ENCODE assay signal across 40 cellular contexts in genomic region chr3:148741219-148741618, GRCh38. TPM values are rescaled to one million over a fixed set of nuclear protein-coding genes. Genes with fewer than 3 reads are reported as not detected.
"Had no signal": no experiment of that assay in that cellular context is flagged by ENCODE, and none has a peak within 500 bp of the region (broad histone marks: within the 10 kb centered on the region; RNA-seq: fewer than 3 reads in every experiment).

No MANE protein-coding gene starts in this region.

- H3K27ac Mint-ChIP-seq: activated B cell treated with CpG ODN at 0.5 μM for 24 hours; activated CD4-positive, alpha-beta memory T cell treated with anti-CD3 and anti-CD28 coated beads for 36 hours; activated CD4-positive, alpha-beta T cell treated with anti-CD3 and anti-CD28 coated beads, Interleukin-2, amount 10 ng/mL, durations not matched to agents 24 days and 14 days; activated CD8-positive, alpha-beta T cell treated with anti-CD3 and anti-CD28 coated beads for 36 hours; activated naive CD4-positive, alpha-beta T cell treated with anti-CD3 and anti-CD28 coated beads for 36 hours; activated naive CD4-positive, alpha-beta T cell treated with anti-CD3 and anti-CD28 coated beads, Interleukin-2, amount 50 U/mL, for 72 hours; activated naive CD8-positive, alpha-beta T cell treated with anti-CD3 and anti-CD28 coated beads for 36 hours; activated T-cell treated with anti-CD3 and anti-CD28 coated beads, Interleukin-2, amount 50 U/mL, for 72 hours; activated T-helper 1 cell treated with anti-CD3 and anti-CD28 coated beads, Interleukin-12 subunit alpha, Interleukin-12 subunit beta, Interleukin-2, Interleukin-4 antibody, amounts not matched to agents 30 ng/mL and 10 ng/mL and 1 ng/mL, durations not matched to agents 14 hours and 24 hours and 36 hours; activated T-helper 17 cell treated with anti-CD3 and anti-CD28 coated beads, Interleukin-2, amount 50 U/mL, for 72 hours; T-helper 1 cell treated with Interleukin-12 subunit alpha and Interleukin-12 subunit beta and Interleukin-4 antibody, amounts not matched to agents 30 μg/mL and 1 μg/mL, for 36 hours; T-helper 2 cell treated with Interferon-gamma antibody and Interleukin-4, amounts not matched to agents 5 μg/mL and 100 μg/mL, for 36 hours had no signal

- H3K27me3 ChIP-seq: adrenal gland, cardiac muscle cell had no signal

- H3K9me3 Mint-ChIP-seq: activated B cell treated with CpG ODN at 0.5 μM for 24 hours; activated CD4-positive, alpha-beta memory T cell treated with anti-CD3 and anti-CD28 coated beads for 36 hours; activated CD4-positive, alpha-beta T cell treated with anti-CD3 and anti-CD28 coated beads, Interleukin-2, amount 10 ng/mL, durations not matched to agents 24 days and 14 days; activated CD8-positive, alpha-beta T cell treated with anti-CD3 and anti-CD28 coated beads for 36 hours; activated naive CD4-positive, alpha-beta T cell treated with anti-CD3 and anti-CD28 coated beads for 36 hours; activated naive CD8-positive, alpha-beta T cell treated with anti-CD3 and anti-CD28 coated beads for 36 hours; activated T-cell treated with anti-CD3 and anti-CD28 coated beads, Interleukin-2, amount 50 U/mL, for 4 hours; activated T-cell treated with anti-CD3 and anti-CD28 coated beads, Interleukin-2, amount 50 U/mL, for 72 hours; activated T-helper 1 cell treated with anti-CD3 and anti-CD28 coated beads, Interleukin-12 subunit alpha, Interleukin-12 subunit beta, Interleukin-2, Interleukin-4 antibody, amounts not matched to agents 30 ng/mL and 10 ng/mL and 1 ng/mL, durations not matched to agents 14 hours and 24 hours and 36 hours; activated T-helper 17 cell treated with anti-CD3 and anti-CD28 coated beads, Interleukin-2, amount 50 U/mL, for 72 hours; central memory CD8-positive, alpha-beta T cell; T-helper 1 cell treated with Interleukin-12 subunit alpha and Interleukin-12 subunit beta and Interleukin-4 antibody, amounts not matched to agents 30 μg/mL and 1 μg/mL, for 36 hours; T-helper 2 cell treated with Interferon-gamma antibody and Interleukin-4, amounts not matched to agents 5 μg/mL and 100 μg/mL, for 36 hours had no signal

- H3K27ac ChIP-seq: adrenal gland, cardiac muscle cell, VCaP had no signal

- H3K4me3 ChIP-seq: adrenal gland, cardiac muscle cell had no signal

- H3K36me3 ChIP-seq: adrenal gland, cardiac muscle cell had no signal

- H3K9me3 ChIP-seq: adrenal gland had no signal

- H3K27me3 Mint-ChIP-seq: activated B cell treated with CpG ODN at 0.5 μM for 24 hours; activated CD4-positive, alpha-beta memory T cell treated with anti-CD3 and anti-CD28 coated beads for 36 hours; activated CD4-positive, alpha-beta T cell treated with anti-CD3 and anti-CD28 coated beads, Interleukin-2, amount 10 ng/mL, durations not matched to agents 24 days and 14 days; activated CD8-positive, alpha-beta T cell treated with anti-CD3 and anti-CD28 coated beads for 36 hours; activated naive CD8-positive, alpha-beta T cell treated with anti-CD3 and anti-CD28 coated beads for 36 hours; brain had no signal

- H3K36me3 Mint-ChIP-seq: activated CD4-positive, alpha-beta memory T cell treated with anti-CD3 and anti-CD28 coated beads for 36 hours; activated naive CD4-positive, alpha-beta T cell treated with anti-CD3 and anti-CD28 coated beads, Interleukin-2, amount 50 U/mL, for 72 hours; activated naive CD8-positive, alpha-beta T cell treated with anti-CD3 and anti-CD28 coated beads for 36 hours; brain had no signal

- FAIRE-seq: astrocyte, bronchial epithelial cell, TTC549 had no signal

- H3K4me1 Mint-ChIP-seq: activated B cell treated with CpG ODN at 0.5 μM for 24 hours; activated CD4-positive, alpha-beta T cell treated with anti-CD3 and anti-CD28 coated beads, Interleukin-2, amount 10 ng/mL, durations not matched to agents 24 days and 14 days; activated naive CD8-positive, alpha-beta T cell treated with anti-CD3 and anti-CD28 coated beads for 36 hours; activated T-helper 17 cell treated with anti-CD3 and anti-CD28 coated beads, Interleukin-2, amount 50 U/mL, for 72 hours; central memory CD8-positive, alpha-beta T cell had no signal

- ATAC-seq: activated CD8-positive, alpha-beta T cell treated with anti-CD3 and anti-CD28 coated beads for 36 hours; activated naive CD4-positive, alpha-beta T cell treated with anti-CD3 and anti-CD28 coated beads, Interleukin-2, amount 50 U/mL, for 72 hours; activated T-cell treated with anti-CD3 and anti-CD28 coated beads, Interleukin-2, amount 50 U/mL, for 4 hours; activated T-cell treated with anti-CD3 and anti-CD28 coated beads, Interleukin-2, amount 50 U/mL, for 72 hours; activated T-helper 17 cell treated with anti-CD3 and anti-CD28 coated beads, Interleukin-2, amount 50 U/mL, for 72 hours had no signal

- H3K4me3 Mint-ChIP-seq: activated B cell treated with CpG ODN at 0.5 μM for 24 hours; activated CD4-positive, alpha-beta memory T cell treated with anti-CD3 and anti-CD28 coated beads for 36 hours; activated CD4-positive, alpha-beta T cell treated with anti-CD3 and anti-CD28 coated beads, Interleukin-2, amount 10 ng/mL, durations not matched to agents 24 days and 14 days; activated CD8-positive, alpha-beta T cell treated with anti-CD3 and anti-CD28 coated beads for 36 hours; activated naive CD4-positive, alpha-beta T cell treated with anti-CD3 and anti-CD28 coated beads for 36 hours; activated naive CD8-positive, alpha-beta T cell treated with anti-CD3 and anti-CD28 coated beads for 36 hours; activated T-cell treated with anti-CD3 and anti-CD28 coated beads, Interleukin-2, amount 50 U/mL, for 4 hours; activated T-cell treated with anti-CD3 and anti-CD28 coated beads, Interleukin-2, amount 50 U/mL, for 72 hours; activated T-helper 1 cell treated with anti-CD3 and anti-CD28 coated beads, Interleukin-12 subunit alpha, Interleukin-12 subunit beta, Interleukin-2, Interleukin-4 antibody, amounts not matched to agents 30 ng/mL and 10 ng/mL and 1 ng/mL, durations not matched to agents 14 hours and 24 hours and 36 hours; activated T-helper 17 cell treated with anti-CD3 and anti-CD28 coated beads, Interleukin-2, amount 50 U/mL, for 72 hours; brain; central memory CD8-positive, alpha-beta T cell; T-helper 1 cell treated with Interleukin-12 subunit alpha and Interleukin-12 subunit beta and Interleukin-4 antibody, amounts not matched to agents 30 μg/mL and 1 μg/mL, for 36 hours; T-helper 2 cell treated with Interferon-gamma antibody and Interleukin-4, amounts not matched to agents 5 μg/mL and 100 μg/mL, for 36 hours had no signal

- DNase-seq: activated B cell treated with CpG ODN at 0.5 μM for 24 hours; activated CD4-positive, alpha-beta memory T cell treated with anti-CD3 and anti-CD28 coated beads for 36 hours; activated CD4-positive, alpha-beta T cell treated with anti-CD3 and anti-CD28 coated beads for 4 hours; activated CD4-positive, alpha-beta T cell treated with anti-CD3 and anti-CD28 coated beads, Interleukin-2, amount 10 ng/mL, durations not matched to agents 24 days and 14 days; activated CD4-positive, alpha-beta T cell treated with anti-CD3 and anti-CD28 coated beads, Interleukin-2, amount 50 U/mL, for 1 hour; activated CD4-positive, alpha-beta T cell treated with anti-CD3 and anti-CD28 coated beads, Interleukin-2, amount 50 U/mL, for 4 hours; activated CD4-positive, CD25-positive, alpha-beta regulatory T cell treated with anti-CD3 and anti-CD28 coated beads, Interleukin-2, amount 50 U/mL, for 72 hours; activated CD8-positive, alpha-beta memory T cell treated with anti-CD3 and anti-CD28 coated beads, Interleukin-2, amount 50 U/mL, for 4 hours; activated CD8-positive, alpha-beta T cell treated with anti-CD3 and anti-CD28 coated beads for 36 hours; activated effector memory CD4-positive, alpha-beta T cell treated with anti-CD3 and anti-CD28 coated beads, Interleukin-2, amount 50 U/mL, for 16 hours; activated gamma-delta T cell treated with Interleukin-2 at 50 U/mL for 16 hours; activated naive CD4-positive, alpha-beta T cell; activated naive CD4-positive, alpha-beta T cell treated with anti-CD3 and anti-CD28 coated beads for 36 hours; activated naive CD4-positive, alpha-beta T cell treated with anti-CD3 and anti-CD28 coated beads, Interleukin-2, amount 50 U/mL, for 16 hours; activated naive CD8-positive, alpha-beta T cell treated with anti-CD3 and anti-CD28 coated beads for 36 hours; activated T-cell treated with anti-CD3 and anti-CD28 coated beads for 4 hours; activated T-cell treated with anti-CD3 and anti-CD28 coated beads, Interleukin-2, amount 50 U/mL, for 1 hour; activated T-cell treated with anti-CD3 and anti-CD28 coated beads, Interleukin-2, amount 50 U/mL, for 4 hours; activated T-cell treated with anti-CD3 and anti-CD28 coated beads, Interleukin-2, amount 50 U/mL, for 72 hours; adrenal gland; amniotic stem cell; aorta; caudate nucleus; cerebellar nuclear complex; T-helper 1 cell; T-helper 2 cell; T-helper 9 cell had no signal

RNA-seq across cellular contexts. Expression of gene AGTR1, which starts 43.5 kb away (rescaled TPM):
- total RNA-seq: activated B cell treated with CpG ODN at 0.5 μM for 24 hours; activated CD4-positive, alpha-beta memory T cell treated with anti-CD3 and anti-CD28 coated beads for 36 hours; activated CD4-positive, alpha-beta T cell treated with anti-CD3 and anti-CD28 coated beads, Interleukin-2, amount 10 ng/mL, durations not matched to agents 24 days and 14 days; activated CD8-positive, alpha-beta memory T cell treated with anti-CD3 and anti-CD28 coated beads for 36 hours; activated CD8-positive, alpha-beta T cell treated with anti-CD3 and anti-CD28 coated beads for 36 hours; activated naive CD4-positive, alpha-beta T cell treated with anti-CD3 and anti-CD28 coated beads for 36 hours; activated naive CD4-positive, alpha-beta T cell treated with anti-CD3 and anti-CD28 coated beads, Interleukin-2, amount 50 U/mL, for 72 hours; activated naive CD8-positive, alpha-beta T cell treated with anti-CD3 and anti-CD28 coated beads for 36 hours; activated T-cell treated with anti-CD3 and anti-CD28 coated beads, Interleukin-2, amount 50 U/mL, for 4 hours; activated T-cell treated with anti-CD3 and anti-CD28 coated beads, Interleukin-2, amount 50 U/mL, for 72 hours; activated T-helper 1 cell treated with anti-CD3 and anti-CD28 coated beads, Interleukin-12 subunit alpha, Interleukin-12 subunit beta, Interleukin-2, Interleukin-4 antibody, amounts not matched to agents 30 ng/mL and 10 ng/mL and 1 ng/mL, durations not matched to agents 14 hours and 24 hours and 36 hours; activated T-helper 17 cell treated with anti-CD3 and anti-CD28 coated beads, Interleukin-2, amount 50 U/mL, for 72 hours; bronchial epithelial cell; cardiac muscle cell had no signal
- polyA plus RNA-seq: cardiac muscle cell had no signal
